ENCODE assay signal across 9 cellular contexts in genomic region chr20:50484271-50484976, GRCh38. TPM values are rescaled to one million over a fixed set of nuclear protein-coding genes. Genes with fewer than 3 reads are reported as not detected.
A peak's percentile ranks its signal among the peaks of the same experiment; 100 is the strongest.
DNase-seq lines count a peak whose midpoint lies in the region; ATAC-seq and TF ChIP-seq lines count a peak whose summit lies in the region.
"Had no signal": no experiment of that assay in that cellular context is flagged by ENCODE, and none has a peak within 500 bp of the region (broad histone marks: within the 10 kb centered on the region; RNA-seq: fewer than 3 reads in every experiment).

No MANE protein-coding gene starts in this region.

- no peak overlapping the region for H3K27ac ChIP-seq in A673 (ENCODE audit: low read depth, low read length, poor library complexity, severe bottlenecking)
- peak overlapping the region; percentile 85 for H3K27ac ChIP-seq in lower lobe of right lung

- peaks cover 28 to 42% (median 37%) of the 10 kb centered on the region in 3 donors for H3K4me1 Mint-ChIP-seq in IgD-negative memory B cell
- H3K4me1 Mint-ChIP-seq in activated naive CD8-positive, alpha-beta T cell (ENCODE audit: low read depth): peaks cover 23% of the 10 kb centered on the region

- DNase-seq in A673 (ENCODE audit: low spot score) (no peak), lower lobe of right lung (no peak), inferior parietal cortex (ENCODE audit: extremely low spot score) (no peak)
- DNase-seq: SW 1271 had no signal

- POLR2A ChIA-PET in A673 (lab: Charles Lee; ENCODE audit: low non-redundant PET): no interaction called here

- H3K9me3 ChIP-seq in A673 (ENCODE audit: low read depth, low read length, poor library complexity, severe bottlenecking) (no peaks in the 10 kb centered on the region), lower lobe of right lung (no peaks in the 10 kb centered on the region)

- no TSS peak for BruUV-seq in A673 (replicated peaks; lab: Mats Ljungman, UMichigan)

- H3K36me3 Mint-ChIP-seq in IgD-negative memory B cell: no peaks in the 10 kb centered on the region
- H3K36me3 Mint-ChIP-seq in activated naive CD8-positive, alpha-beta T cell: no peaks in the 10 kb centered on the region

- H3K36me3 ChIP-seq in A673 (ENCODE audit: insufficient read depth, low read length, poor library complexity, severe bottlenecking): no peaks in the 10 kb centered on the region
- no peaks in the 10 kb centered on the region for H3K36me3 ChIP-seq in lower lobe of right lung

- H3K4me1 ChIP-seq in A673 (ENCODE audit: insufficient read depth, low read length, poor library complexity, severe bottlenecking) (no peaks in the 10 kb centered on the region), lower lobe of right lung (peaks cover 16% of the 10 kb centered on the region)

- H3K27me3 Mint-ChIP-seq in IgD-negative memory B cell: peaks cover 2% of the 10 kb centered on the region
- no peaks in the 10 kb centered on the region for H3K27me3 Mint-ChIP-seq in activated naive CD8-positive, alpha-beta T cell

- ATAC-seq in lower lobe of right lung (peak; percentile 5 to 41), HG02970 (IDR thresholded peaks at IDR 0.05; ENCODE audit: low FRiP score, unreplicated experiment) (no peak), HG03432 (IDR thresholded peaks at IDR 0.05; ENCODE audit: unreplicated experiment) (no peak), HG02852 (IDR thresholded peaks at IDR 0.05; ENCODE audit: unreplicated experiment) (no peak)

- H3K27ac Mint-ChIP-seq in IgD-negative memory B cell: peak overlapping the region; percentile 78 to 90 (median 89)
- H3K27ac Mint-ChIP-seq in activated naive CD8-positive, alpha-beta T cell: peak overlapping the region; percentile 99

- H3K4me3 ChIP-seq in A673 (ENCODE audit: low read depth, low read length, poor library complexity, severe bottlenecking) (no peak overlapping the region), lower lobe of right lung (peak overlapping the region; percentile 55)

- H3K4me3 Mint-ChIP-seq in IgD-negative memory B cell: peak overlapping the region; percentile 83 to 99 (median 94)
- H3K4me3 Mint-ChIP-seq in activated naive CD8-positive, alpha-beta T cell: peak overlapping the region; percentile 97

- CTCF ChIA-PET in A673 (lab: Charles Lee): no interaction called here

- H3K9me3 Mint-ChIP-seq in IgD-negative memory B cell: no peaks in the 10 kb centered on the region
- H3K9me3 Mint-ChIP-seq in activated naive CD8-positive, alpha-beta T cell (ENCODE audit: low read depth): no peaks in the 10 kb centered on the region

- intact Hi-C loops in A673 (cut with micrococcal nuclease; ENCODE audit: unreplicated experiment) (no loop called here), lower lobe of right lung (cut with DNase I) (no loop called here)

- H3K27me3 ChIP-seq in A673 (replicated peaks; ENCODE audit: insufficient read depth, low read depth, low read length, poor library complexity) (no peaks in the 10 kb centered on the region), lower lobe of right lung (ENCODE audit: low read depth) (no peaks in the 10 kb centered on the region)

- TF ChIP-seq CTCF in A673 (conservative IDR thresholded peaks at IDR 0.05; ENCODE audit: low read depth, low read length) (0 out of 2 replicates have a peak, but pooled peaks have one; percentile 13), lower lobe of right lung (IDR thresholded peaks at IDR 0.05) (peak; percentile 13)

RNA-seq across cellular contexts. Expression of gene PTPN1, which starts 25.8 kb away (rescaled TPM):
- total RNA-seq in A673 (2021) (47.4 and 47.8 TPM in 2 replicates), lower lobe of right lung (78.2 TPM)
- 73.8 TPM for polyA plus RNA-seq in IgD-negative memory B cell

Comparison
In these comparisons a context has a peak if more than half of its experiments do, and no peak if none do; other contexts are left out.
1. ATAC-seq: peak in lower lobe of right lung (2 of 2); none in HG02970 (single experiment), HG03432 (single experiment) and HG02852 (single experiment).